Comparison of ENCODE assay signal across 16 cellular contexts in genomic region chr1:166080965-166081870, GRCh38.
DNase-seq lines count a peak whose midpoint lies in the region; ATAC-seq, FAIRE-seq and TF ChIP-seq lines count a peak whose summit lies in the region.
"Had no signal": no experiment of that assay in that cellular context is flagged by ENCODE, and none has a peak within 500 bp of the region (broad histone marks: within the 10 kb centered on the region; RNA-seq: fewer than 3 reads in every experiment).

No MANE protein-coding gene starts in this region.

- POLR2A ChIA-PET in CD4-positive, alpha-beta T cell (lab: Charles Lee): no interaction called here
- POLR2A ChIA-PET in activated CD4-positive, alpha-beta memory T cell treated with anti-CD3 and anti-CD28 coated beads for 36 hours (lab: Charles Lee): no interaction called here

- CTCF ChIA-PET in CD4-positive, alpha-beta T cell (lab: Charles Lee): no interaction called here
- CTCF ChIA-PET in activated CD4-positive, alpha-beta memory T cell treated with anti-CD3 and anti-CD28 coated beads for 36 hours (lab: Charles Lee): interaction anchor here (0.6 kb wide), 1 partner anchor 398 kb away, joined by 3 read pairs; no protein-coding TSS in a partner anchor

- intact Hi-C loops in CD4-positive, alpha-beta T cell (cut with DNase I, micrococcal nuclease): no loop called here
- intact Hi-C loops in activated CD4-positive, alpha-beta memory T cell treated with anti-CD3 and anti-CD28 coated beads for 36 hours (cut with micrococcal nuclease): loop anchor here (2.0 to 10.0 kb wide), 6 partner anchors 86 to 756 kb away; partner anchors contain the start of genes FAM78B and POGK
- intact Hi-C loops in mucosa of descending colon (cut with DNase I, micrococcal nuclease): no loop called here

- no peaks in the 10 kb centered on the region for H3K36me3 ChIP-seq in mucosa of descending colon (ENCODE audit: low read depth)

- H3K9me3 ChIP-seq in CD4-positive, alpha-beta T cell (ENCODE audit: control insufficient read depth, low read length): no peaks in the 10 kb centered on the region
- no peaks in the 10 kb centered on the region for H3K9me3 ChIP-seq in mucosa of descending colon
- H3K9me3 ChIP-seq: testis had no signal

- H3K4me3 Mint-ChIP-seq in CD4-positive, alpha-beta T cell: peak overlapping the region; percentile 31
- H3K4me3 Mint-ChIP-seq in activated CD4-positive, alpha-beta memory T cell treated with anti-CD3 and anti-CD28 coated beads for 36 hours: peak overlapping the region; percentile 18
- H3K4me3 Mint-ChIP-seq: CD14-positive monocyte, naive B cell had no signal

- no peaks in the 10 kb centered on the region for H3K9me3 Mint-ChIP-seq in CD4-positive, alpha-beta T cell
- no peaks in the 10 kb centered on the region for H3K9me3 Mint-ChIP-seq in activated CD4-positive, alpha-beta memory T cell treated with anti-CD3 and anti-CD28 coated beads for 36 hours

- no peak for DNase-seq in CD4-positive, alpha-beta T cell
- DNase-seq in GM12891 (ENCODE audit: insufficient read length, low spot score) (no peak), mucosa of descending colon (peak in 1 of 3 donors; percentile 10), SIG-M5 treated with dmso at 0.1 percent for 504 hours (lab: John Stamatoyannopoulos, UW; ENCODE audit: unreplicated experiment) (no peak), NCI-H748 treated with DMSO at 0.1 percent for 48 hours (lab: John Stamatoyannopoulos, UW) (no peak)
- peak; percentile 50 for DNase-seq in activated CD4-positive, alpha-beta memory T cell treated with anti-CD3 and anti-CD28 coated beads for 36 hours
- DNase-seq: effector CD8-positive, alpha-beta T cell; naive B cell; NCI-H187; NCI-H774; SHP77 treated with DMSO at 0.1 percent for 48 hours; testis had no signal

- peak; percentile 52 for FAIRE-seq in GM12891 (lab: Jason Lieb, UNC)
- FAIRE-seq: keratinocyte had no signal

- no peak for TF ChIP-seq CTCF in CD4-positive, alpha-beta T cell (IDR thresholded peaks at IDR 0.05)
- no peak for TF ChIP-seq CTCF in mucosa of descending colon (IDR thresholded peaks at IDR 0.05)

- H3K27ac Mint-ChIP-seq in CD4-positive, alpha-beta T cell: peak overlapping the region; percentile 5
- H3K27ac Mint-ChIP-seq in activated CD4-positive, alpha-beta memory T cell treated with anti-CD3 and anti-CD28 coated beads for 36 hours: peak overlapping the region; percentile 67
- H3K27ac Mint-ChIP-seq: CD14-positive monocyte had no signal

- H3K27me3 Mint-ChIP-seq in CD4-positive, alpha-beta T cell: no peaks in the 10 kb centered on the region
- no peaks in the 10 kb centered on the region for H3K27me3 Mint-ChIP-seq in activated CD4-positive, alpha-beta memory T cell treated with anti-CD3 and anti-CD28 coated beads for 36 hours

- no peak overlapping the region for H3K4me3 ChIP-seq in mucosa of descending colon
- H3K4me3 ChIP-seq: testis had no signal

- H3K4me1 ChIP-seq in mucosa of descending colon (ENCODE audit: low read depth): no peaks in the 10 kb centered on the region
- H3K4me1 ChIP-seq: testis had no signal

- H3K27ac ChIP-seq in CD4-positive, alpha-beta T cell (ENCODE audit: low read depth, low read length): no peak overlapping the region
- H3K27ac ChIP-seq: testis had no signal

- TF ChIP-seq POLR2A in GM12891 (IDR thresholded peaks at IDR 0.05; ENCODE audit: low read depth, low read length): no peak

- peak; percentile 22 for ATAC-seq in CD4-positive, alpha-beta T cell (ENCODE audit: poor library complexity)
- ATAC-seq in mucosa of descending colon (peak; percentile 18), HG03095 (IDR thresholded peaks at IDR 0.05; ENCODE audit: unreplicated experiment) (no peak), GM18873 (IDR thresholded peaks at IDR 0.05; ENCODE audit: low FRiP score, unreplicated experiment) (no peak)

- H3K4me1 Mint-ChIP-seq in CD4-positive, alpha-beta T cell (ENCODE audit: low read depth): peaks cover 41% of the 10 kb centered on the region
- peaks cover 37% of the 10 kb centered on the region for H3K4me1 Mint-ChIP-seq in activated CD4-positive, alpha-beta memory T cell treated with anti-CD3 and anti-CD28 coated beads for 36 hours (ENCODE audit: low read depth)
- H3K4me1 Mint-ChIP-seq: naive B cell had no signal

- no peaks in the 10 kb centered on the region for H3K27me3 ChIP-seq in CD4-positive, alpha-beta T cell (ENCODE audit: control insufficient read depth, insufficient read depth, low read length)
- H3K27me3 ChIP-seq: testis had no signal

- H3K36me3 Mint-ChIP-seq in CD4-positive, alpha-beta T cell (ENCODE audit: low read depth): no peaks in the 10 kb centered on the region
- H3K36me3 Mint-ChIP-seq in activated CD4-positive, alpha-beta memory T cell treated with anti-CD3 and anti-CD28 coated beads for 36 hours: no peaks in the 10 kb centered on the region
- H3K36me3 Mint-ChIP-seq: CD14-positive monocyte, naive B cell had no signal

TF ChIP-seq in GM12891, 5 proteins besides CTCF, POLR2A, EP300 and RAD21:
- no peak for TF ChIP-seq SPI1 (IDR thresholded peaks at IDR 0.05; ENCODE audit: low read depth, low read length)
- TF ChIP-seq TAF1 (IDR thresholded peaks at IDR 0.05; ENCODE audit: low read depth, low read length): no peak
- TF ChIP-seq POLR2AphosphoS5 (IDR thresholded peaks at IDR 0.05; ENCODE audit: low read depth, low read length): no peak
- no peak for TF ChIP-seq POU2F2 (IDR thresholded peaks at IDR 0.05; ENCODE audit: low read depth, low read length)
- no peak for TF ChIP-seq PAX5 (IDR thresholded peaks at IDR 0.05; ENCODE audit: insufficient read depth, low read length, severe bottlenecking)

Comparison
In these comparisons a context has a peak if more than half of its experiments do, and no peak if none do; other contexts are left out.
1. ATAC-seq: peak in CD4-positive, alpha-beta T cell (single experiment) and mucosa of descending colon (single experiment); none in HG03095 (single experiment) and GM18873 (single experiment).